Comparison of ENCODE assay signal across 8 cellular contexts in the genomic region with DNA sequence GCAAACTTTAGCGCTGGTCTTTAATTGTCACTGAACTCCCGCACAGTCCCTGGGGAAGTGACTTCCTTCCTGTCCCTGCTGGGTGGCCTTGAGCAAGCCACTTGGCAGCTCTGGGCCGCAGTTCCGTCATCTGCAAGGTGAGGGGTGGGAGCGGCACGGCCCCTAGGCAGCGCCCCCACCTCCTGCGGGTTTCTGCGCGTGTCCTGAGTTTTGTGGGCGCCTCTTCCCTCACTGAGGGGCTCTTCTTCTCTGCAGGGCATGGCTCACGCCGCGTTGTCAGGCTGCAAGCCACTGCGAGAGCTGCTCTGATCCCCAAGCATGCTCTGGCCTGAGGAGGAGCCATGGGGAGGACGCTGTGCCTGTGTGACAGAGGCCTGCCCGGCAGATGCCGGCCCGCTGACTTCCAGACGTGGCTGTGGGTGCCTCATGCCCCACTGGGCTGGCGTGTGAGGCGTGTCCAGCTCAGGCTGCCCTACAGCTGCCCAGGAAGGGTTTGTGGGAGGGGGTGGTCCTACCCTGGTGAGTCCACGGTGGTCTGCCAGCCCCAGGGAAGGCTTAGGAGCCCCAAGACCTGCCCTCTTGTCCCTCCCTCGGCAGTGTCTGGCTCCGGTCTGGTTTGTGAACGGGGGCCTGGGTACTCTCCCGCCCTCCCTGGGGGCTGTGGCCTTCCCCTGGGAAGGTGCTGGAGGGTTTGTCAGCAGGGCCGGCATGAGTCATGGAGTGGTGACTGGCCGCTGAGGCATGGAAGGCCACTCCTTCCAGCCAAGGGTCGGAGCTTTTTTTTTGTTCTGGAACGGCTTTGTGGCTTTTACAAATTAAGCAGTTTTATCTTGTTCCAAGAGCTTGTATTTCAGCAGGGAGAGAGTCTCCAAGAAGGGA.
DNase-seq lines count a peak whose midpoint lies in the region; ATAC-seq lines count a peak whose summit lies in the region.

No MANE protein-coding gene starts in this region.

- H3K4me1 Mint-ChIP-seq in activated naive CD8-positive, alpha-beta T cell treated with anti-CD3 and anti-CD28 coated beads, Interleukin-2, amount 50 U/mL, for 24 hours, result peaks cover 67% of the 10 kb centered on the region

- peak overlapping the region; percentile 58 for H3K4me3 Mint-ChIP-seq in activated naive CD8-positive, alpha-beta T cell treated with anti-CD3 and anti-CD28 coated beads, Interleukin-2, amount 50 U/mL, for 24 hours

- H3K36me3 Mint-ChIP-seq in activated naive CD8-positive, alpha-beta T cell treated with anti-CD3 and anti-CD28 coated beads, Interleukin-2, amount 50 U/mL, for 24 hours (ENCODE audit: low read depth), result no peaks in the 10 kb centered on the region

- ATAC-seq in activated naive CD8-positive, alpha-beta T cell treated with anti-CD3 and anti-CD28 coated beads, Interleukin-2, amount 50 U/mL, for 24 hours, result no peak
- peak; percentile 70 to 73 for ATAC-seq in left cardiac atrium
- ATAC-seq in sciatic nerve, result peak; percentile 57
- ATAC-seq in GM21529 (IDR thresholded peaks at IDR 0.05; ENCODE audit: unreplicated experiment), result no peak

- H3K27ac Mint-ChIP-seq in activated naive CD8-positive, alpha-beta T cell treated with anti-CD3 and anti-CD28 coated beads, Interleukin-2, amount 50 U/mL, for 24 hours, result peak overlapping the region; percentile 18

- DNase-seq in DMS79 treated with DMSO at 0.1 percent for 48 hours (lab: John Stamatoyannopoulos, UW) (peak; percentile 20), HS-5 (ENCODE audit: low read depth) (peak; percentile 92), left cardiac atrium (peak; percentile 89), sciatic nerve (ENCODE audit: low spot score) (peak; percentile 90), NCI-H510A (lab: John Stamatoyannopoulos, UW) (no peak)
- DNase-seq in activated naive CD8-positive, alpha-beta T cell treated with anti-CD3 and anti-CD28 coated beads, Interleukin-2, amount 50 U/mL, for 24 hours, result peak; percentile 33
- no peak for DNase-seq in stimulated activated CD4-positive, alpha-beta T cell treated with anti-CD3 and anti-CD28 coated beads, Interleukin-2, amount 100 ng/mL, for 48 hours

- intact Hi-C loops in left cardiac atrium (cut with DNase I) (no loop called here), sciatic nerve (cut with DNase I) (no loop called here)

- no peaks in the 10 kb centered on the region for H3K9me3 Mint-ChIP-seq in activated naive CD8-positive, alpha-beta T cell treated with anti-CD3 and anti-CD28 coated beads, Interleukin-2, amount 50 U/mL, for 24 hours

- no peaks in the 10 kb centered on the region for H3K27me3 Mint-ChIP-seq in activated naive CD8-positive, alpha-beta T cell treated with anti-CD3 and anti-CD28 coated beads, Interleukin-2, amount 50 U/mL, for 24 hours

Comparison
In these comparisons a context has a peak if more than half of its experiments do, and no peak if none do; other contexts are left out.
1. DNase-seq: peak in DMS79 treated with DMSO at 0.1 percent for 48 hours (single experiment), HS-5 (single experiment), activated naive CD8-positive, alpha-beta T cell treated with anti-CD3 and anti-CD28 coated beads, Interleukin-2, amount 50 U/mL, for 24 hours (single experiment), left cardiac atrium (single experiment) and sciatic nerve (single experiment); none in NCI-H510A (single experiment) and stimulated activated CD4-positive, alpha-beta T cell treated with anti-CD3 and anti-CD28 coated beads, Interleukin-2, amount 100 ng/mL, for 48 hours (0 of 2).
2. ATAC-seq: peak in left cardiac atrium (2 of 2) and sciatic nerve (single experiment); none in activated naive CD8-positive, alpha-beta T cell treated with anti-CD3 and anti-CD28 coated beads, Interleukin-2, amount 50 U/mL, for 24 hours (single experiment) and GM21529 (single experiment).